8 cellular contexts compared by ENCODE assay signal in genomic region chr1:108877858-108878257, GRCh38. TPM values are rescaled to one million over a fixed set of nuclear protein-coding genes. Genes with fewer than 3 reads are reported as not detected.
DNase-seq lines count a peak whose midpoint lies in the region; ATAC-seq and TF ChIP-seq lines count a peak whose summit lies in the region.

No MANE protein-coding gene starts in this region.

- TF ChIP-seq POLR2A in suprapubic skin (IDR thresholded peaks at IDR 0.05): no peak

- H3K9me3 ChIP-seq in HEK293 (ENCODE audit: control insufficient read depth, insufficient read depth, low read depth, low read length): no peaks in the 10 kb centered on the region
- H3K9me3 ChIP-seq in suprapubic skin: no peaks in the 10 kb centered on the region

- H3K4me1 ChIP-seq in HEK293 (ENCODE audit: control insufficient read depth, insufficient read depth, low read length) (no peaks in the 10 kb centered on the region; the same call in none of the 2 replicates), suprapubic skin (peaks cover 23% of the 10 kb centered on the region)

- TF ChIP-seq EP300 in suprapubic skin (IDR thresholded peaks at IDR 0.05): no peak

- H3K4me3 Mint-ChIP-seq in activated naive CD8-positive, alpha-beta T cell treated with anti-CD3 and anti-CD28 coated beads, Interleukin-2, amount 10 ng/mL, durations not matched to agents 7 days and 5 days: peak overlapping the region; percentile 91

- no peaks in the 10 kb centered on the region for H3K27me3 ChIP-seq in BJ (ENCODE audit: control insufficient read depth, insufficient read depth, low read length)
- no peaks in the 10 kb centered on the region for H3K27me3 ChIP-seq in suprapubic skin

- TF ChIP-seq CTCF in BJ (IDR thresholded peaks at IDR 0.05; ENCODE audit: insufficient read depth, low read depth, low read length) (no peak), HEK293 (tag by site-specific recombination; IDR thresholded peaks at IDR 0.05) (no peak), suprapubic skin (IDR thresholded peaks at IDR 0.05) (no peak)

- CTCF ChIA-PET in BJ (lab: Yijun Ruan, JAX) (interaction anchor here (0.6 to 1.4 kb wide), 4 partner anchors 10 to 51 kb away, joined by 3 to 5 read pairs (median 3); no protein-coding TSS in a partner anchor), HEK293 (lab: Yijun Ruan, JAX) (interaction anchor here (1.0 kb wide), 1 partner anchor 50 kb away, joined by 3 read pairs; no protein-coding TSS in a partner anchor)

- H3K9me3 Mint-ChIP-seq in activated naive CD8-positive, alpha-beta T cell treated with anti-CD3 and anti-CD28 coated beads, Interleukin-2, amount 10 ng/mL, durations not matched to agents 7 days and 5 days: no peaks in the 10 kb centered on the region

- no peak overlapping the region for H3K27ac Mint-ChIP-seq in activated naive CD8-positive, alpha-beta T cell treated with anti-CD3 and anti-CD28 coated beads, Interleukin-2, amount 10 ng/mL, durations not matched to agents 7 days and 5 days

- no peak for ATAC-seq in activated naive CD8-positive, alpha-beta T cell treated with anti-CD3 and anti-CD28 coated beads, Interleukin-2, amount 10 ng/mL, durations not matched to agents 7 days and 5 days (ENCODE audit: low read depth)

- H3K4me1 Mint-ChIP-seq in activated naive CD8-positive, alpha-beta T cell treated with anti-CD3 and anti-CD28 coated beads, Interleukin-2, amount 10 ng/mL, durations not matched to agents 7 days and 5 days: peaks cover 14% of the 10 kb centered on the region

- H3K27ac ChIP-seq in HEK293 (ENCODE audit: extremely low read depth, low read depth, low read length) (no peak overlapping the region), suprapubic skin (peak overlapping the region; percentile 88)

- 4% methylated on average over 8 of the region's 8 CpGs for WGBS in suprapubic skin

- H3K36me3 ChIP-seq in BJ (ENCODE audit: control insufficient read depth, insufficient read depth, low read length): no peaks in the 10 kb centered on the region
- no peaks in the 10 kb centered on the region for H3K36me3 ChIP-seq in HEK293 (ENCODE audit: control insufficient read depth in 2 of 2, insufficient read depth in 1 of 2, low read length in 2 of 2)
- H3K36me3 ChIP-seq in suprapubic skin: no peaks in the 10 kb centered on the region

- H3K27me3 Mint-ChIP-seq in activated naive CD8-positive, alpha-beta T cell treated with anti-CD3 and anti-CD28 coated beads, Interleukin-2, amount 10 ng/mL, durations not matched to agents 7 days and 5 days: peaks cover 16% of the 10 kb centered on the region

- DNase-seq in BJ (ENCODE audit: low read depth) (no peak), kidney glomerular epithelial cell (lab: John Stamatoyannopoulos, UW) (peak; percentile 37), suprapubic skin (ENCODE audit: low spot score in 2 of 2) (no peak), NOMO-1 treated with dmso at 0.1 percent for 144 hours (lab: John Stamatoyannopoulos, UW; ENCODE audit: unreplicated experiment) (no peak), Kasumi-1 (lab: John Stamatoyannopoulos, UW) (no peak), DMS153 (lab: John Stamatoyannopoulos, UW) (no peak)
- DNase-seq in activated naive CD8-positive, alpha-beta T cell treated with anti-CD3 and anti-CD28 coated beads, Interleukin-2, amount 10 ng/mL, durations not matched to agents 7 days and 5 days: no peak

- H3K4me3 ChIP-seq in BJ (ENCODE audit: low read depth, low read length): peak overlapping the region; percentile 63
- peak overlapping the region; percentile 82 for H3K4me3 ChIP-seq in HEK293 (ENCODE audit: low read depth, low read length)
- peak overlapping the region; percentile 76 for H3K4me3 ChIP-seq in suprapubic skin

- POLR2A ChIA-PET in BJ (lab: Charles Lee) (no interaction called here), HEK293 (lab: Yijun Ruan, JAX) (interaction anchor here (0.9 kb wide), 1 partner anchor 85 kb away, joined by 4 read pairs; the partner anchor contains the start of gene CLCC1)
- POLR2A ChIA-PET in activated naive CD8-positive, alpha-beta T cell treated with anti-CD3 and anti-CD28 coated beads, Interleukin-2, amount 10 ng/mL, durations not matched to agents 7 days and 5 days (lab: Charles Lee): no interaction called here

- peaks cover 4% of the 10 kb centered on the region for H3K36me3 Mint-ChIP-seq in activated naive CD8-positive, alpha-beta T cell treated with anti-CD3 and anti-CD28 coated beads, Interleukin-2, amount 10 ng/mL, durations not matched to agents 7 days and 5 days

TF ChIP-seq in HEK293, 187 proteins besides CTCF, POLR2A, EP300 and RAD21:
- TF ChIP-seq PRDM1 (tag by site-specific recombination; IDR thresholded peaks at IDR 0.05) (peak; percentile 52; the same call in 1 of the 2 replicates), ZNF18 (tag by site-specific recombination; IDR thresholded peaks at IDR 0.05) (peak; percentile 38; the same call in 1 of the 2 replicates), ZNF600 (tag by site-specific recombination; IDR thresholded peaks at IDR 0.05) (peak; percentile 70)
- TF ChIP-seq, protein P1, sequence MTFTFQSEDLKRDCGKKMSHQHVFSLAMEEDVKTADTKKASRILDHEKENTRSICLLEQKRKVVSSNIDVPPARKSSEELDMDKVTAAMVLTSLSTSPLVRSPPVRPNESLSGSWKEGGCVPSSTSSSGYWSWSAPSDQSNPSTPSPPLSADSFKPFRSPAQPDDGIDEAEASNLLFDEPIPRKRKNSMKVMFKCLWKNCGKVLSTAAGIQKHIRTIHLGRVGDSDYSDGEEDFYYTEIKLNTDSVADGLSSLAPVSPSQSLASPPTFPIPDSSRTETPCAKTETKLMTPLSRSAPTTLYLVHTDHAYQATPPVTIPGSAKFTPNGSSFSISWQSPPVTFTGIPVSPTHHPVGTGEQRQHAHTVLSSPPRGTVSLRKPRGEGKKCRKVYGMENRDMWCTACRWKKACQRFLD (tag by site-specific recombination; IDR thresholded peaks at IDR 0.05): no peak

RNA-seq across cellular contexts. Expression of gene GPSM2, which starts 1.1 kb away (rescaled TPM):
- 8.1 and 17.2 TPM in 2 replicates for polyA plus RNA-seq in BJ (2011; rRNA removed)
- 6.3 and 8.1 TPM in 2 replicates for polyA minus RNA-seq in BJ (2011; rRNA and poly(A)+ RNA removed)
- 10 to 100 TPM; 27.9 to 34.2 TPM for total RNA-seq in activated naive CD8-positive, alpha-beta T cell treated with anti-CD3 and anti-CD28 coated beads, Interleukin-2, amount 10 ng/mL, durations not matched to agents 7 days and 5 days
- 100 to 1,000 TPM in 3 of 4 donors, 10 to 100 TPM in 1; 97.4 to 174 (median 136) TPM for total RNA-seq in suprapubic skin

RNA-seq across cellular contexts. Expression of gene AKNAD1, which starts 21.0 kb away (rescaled TPM):
- 0.25 and 0.32 TPM in 2 replicates for polyA plus RNA-seq in BJ (2011; rRNA removed)
- polyA minus RNA-seq in BJ (2011; rRNA and poly(A)+ RNA removed): not detected in 2 replicates
- not detected for total RNA-seq in activated naive CD8-positive, alpha-beta T cell treated with anti-CD3 and anti-CD28 coated beads, Interleukin-2, amount 10 ng/mL, durations not matched to agents 7 days and 5 days
- 1 to 10 TPM in 3 of 4 donors, not detected in 1; 2.2 to 6.5 (median 2.7) TPM for total RNA-seq in suprapubic skin
